8 cellular contexts compared by ENCODE assay signal in genomic region chr6:60947416-60947815, GRCh38.
DNase-seq lines count a peak whose midpoint lies in the region; ATAC-seq and TF ChIP-seq lines count a peak whose summit lies in the region.
"Not testable (repeated sequence)": the region's sequence is repeated elsewhere in the genome, so short reads cannot be mapped to it uniquely, and the experiment has no call there.

No MANE protein-coding gene starts in this region.

- H3K4me1 ChIP-seq in PC-3 (ENCODE audit: insufficient read depth, low read length); mesenchymal stem cell (ENCODE audit: control insufficient read depth, insufficient read depth, low read depth, low read length); smooth muscle cell (ENCODE audit: low read depth): not testable (repeated sequence)
- peaks cover 25% of the 10 kb centered on the region for H3K4me1 ChIP-seq in RWPE2 (ENCODE audit: insufficient read depth, poor library complexity, severe bottlenecking)
- peaks cover 30% of the 10 kb centered on the region for H3K4me1 ChIP-seq in foreskin keratinocyte

- H2BK15ac ChIP-seq in mesenchymal stem cell (ENCODE audit: low read depth, poor library complexity, severe bottlenecking), result not testable (repeated sequence)

- not testable (repeated sequence) for H3K27ac ChIP-seq in PC-3 (ENCODE audit: low read length); mesenchymal stem cell (ENCODE audit: low read length, poor library complexity, severe bottlenecking)
- H3K27ac ChIP-seq in RWPE2 (ENCODE audit: poor library complexity, severe bottlenecking) (peak overlapping the region; percentile 91), foreskin keratinocyte (peak overlapping the region; percentile 85), smooth muscle cell (ENCODE audit: low read depth) (peak overlapping the region; percentile 90)

- not testable (repeated sequence) for H3K79me1 ChIP-seq in mesenchymal stem cell (replicated peaks; ENCODE audit: low read length, poor library complexity, severe bottlenecking)

- not testable (repeated sequence) for H2AFZ ChIP-seq in PC-3 (ENCODE audit: low read length); mesenchymal stem cell (ENCODE audit: low read depth, low read length); smooth muscle cell (ENCODE audit: low read depth)

- not testable (repeated sequence) for H3K9me3 ChIP-seq in PC-3 (ENCODE audit: low read length); RWPE2 (ENCODE audit: severe bottlenecking); mesenchymal stem cell (ENCODE audit: control insufficient read depth, low read length); smooth muscle cell (replicated peaks; ENCODE audit: low read depth)

- not testable (repeated sequence) for H3K9me2 ChIP-seq in PC-3 (replicated peaks; ENCODE audit: low read length)

- not testable (repeated sequence) for H3K4me2 ChIP-seq in PC-3 (ENCODE audit: low read length); mesenchymal stem cell (ENCODE audit: low read length, poor library complexity, severe bottlenecking)
- peak overlapping the region; percentile 54 for H3K4me2 ChIP-seq in smooth muscle cell

- H3K14ac ChIP-seq in mesenchymal stem cell (ENCODE audit: low read length in 2 of 2), result not testable (repeated sequence)

- POLR2A ChIA-PET in PC-3 (lab: Charles Lee; ENCODE audit: unreplicated experiment); MCF 10A (lab: Yijun Ruan, JAX): not testable (repeated sequence)

- WGBS in mesenchymal stem cell, result 80% methylated on average over 1 of the region's 2 CpGs
- 46% methylated on average over 2 of the region's 2 CpGs for WGBS in smooth muscle cell (ENCODE audit: low lambda C conversion rate)

- H3K27me3 Mint-ChIP-seq in MCF 10A (ENCODE audit: insufficient read depth, unreplicated experiment), result not testable (repeated sequence)

- not testable (repeated sequence) for H2BK12ac ChIP-seq in mesenchymal stem cell (ENCODE audit: low read length in 2 of 2)

- ATAC-seq in PC-3 (peak; percentile 68), RWPE2 (ENCODE audit: low read depth) (peak; percentile 95), foreskin keratinocyte (peak; percentile 94)

- not testable (repeated sequence) for H3K4ac ChIP-seq in mesenchymal stem cell (ENCODE audit: low read depth in 1 of 2, low read length in 2 of 2)

- H2BK5ac ChIP-seq in mesenchymal stem cell (ENCODE audit: low read depth, low read length, poor library complexity, severe bottlenecking), result not testable (repeated sequence)

- intact Hi-C loops in PC-3 (cut with micrococcal nuclease); MCF 10A (cut with micrococcal nuclease): not testable (repeated sequence)

- not testable (repeated sequence) for H4K20me1 ChIP-seq in PC-3 (ENCODE audit: low read length); smooth muscle cell (ENCODE audit: low read depth)

- not testable (repeated sequence) for H3K36me3 ChIP-seq in PC-3 (ENCODE audit: low read depth, low read length); RWPE2 (ENCODE audit: low read depth); mesenchymal stem cell (ENCODE audit: control insufficient read depth in 1 of 2, insufficient read depth in 2 of 2, low read depth in 1 of 2, low read length in 2 of 2); smooth muscle cell (ENCODE audit: low read depth)

- H3K79me2 ChIP-seq in PC-3 (ENCODE audit: low read length); smooth muscle cell (ENCODE audit: low read depth): not testable (repeated sequence)

- H3K9ac ChIP-seq in PC-3 (ENCODE audit: low read length); mesenchymal stem cell (ENCODE audit: low read length): not testable (repeated sequence)
- H3K9ac ChIP-seq in smooth muscle cell (ENCODE audit: low read depth), result peak overlapping the region; percentile 43

- H2BK120ac ChIP-seq in mesenchymal stem cell (ENCODE audit: low read depth, low read length), result not testable (repeated sequence)

- H3K27ac Mint-ChIP-seq in MCF 10A (ENCODE audit: low read depth, unreplicated experiment), result peak overlapping the region; percentile 92

- not testable (repeated sequence) for H4K8ac ChIP-seq in mesenchymal stem cell (ENCODE audit: low read length)

- not testable (repeated sequence) for H3K18ac ChIP-seq in mesenchymal stem cell (ENCODE audit: low read depth in 1 of 2, low read length in 2 of 2)

- not testable (repeated sequence) for H3K9me3 Mint-ChIP-seq in MCF 10A (ENCODE audit: unreplicated experiment)

- DNase-seq in HS-5 (ENCODE audit: low read depth), result peak; percentile 67
- DNase-seq in PC-3, result peak; percentile 68
- not testable (repeated sequence) for DNase-seq in RWPE2 (ENCODE audit: low spot score); smooth muscle cell (lab: John Stamatoyannopoulos, UW; ENCODE audit: unreplicated experiment)
- peak; percentile 79 for DNase-seq in MCF 10A (ENCODE audit: unreplicated experiment)
- peak; percentile 94 for DNase-seq in epithelial cell of esophagus (ENCODE audit: low read depth)
- peak; percentile 91 to 97 for DNase-seq in foreskin keratinocyte
- DNase-seq in mesenchymal stem cell, result peak; percentile 0

- peaks cover 10% of the 10 kb centered on the region for H3K4me1 Mint-ChIP-seq in MCF 10A (ENCODE audit: insufficient read depth, unreplicated experiment)

- BruUV-seq in PC-3 (replicated peaks; lab: Mats Ljungman, UMichigan); MCF 10A (replicated peaks; lab: Mats Ljungman, UMichigan): not testable (repeated sequence)

- peak overlapping the region; percentile 77 for H3K4me3 Mint-ChIP-seq in MCF 10A (ENCODE audit: unreplicated experiment)

- not testable (repeated sequence) for H3F3A ChIP-seq in PC-3 (ENCODE audit: low read length, unreplicated experiment); smooth muscle cell (ENCODE audit: low read depth)

- CTCF ChIA-PET in PC-3 (lab: Charles Lee); MCF 10A (lab: Yijun Ruan, JAX): not testable (repeated sequence)

- H3K27me3 ChIP-seq in PC-3 (ENCODE audit: low read length); RWPE2 (ENCODE audit: insufficient read depth, poor library complexity, severe bottlenecking); foreskin keratinocyte; mesenchymal stem cell (ENCODE audit: control insufficient read depth in 1 of 2, insufficient read depth in 1 of 2, low read length in 2 of 2); smooth muscle cell (ENCODE audit: low read depth): not testable (repeated sequence)

- not testable (repeated sequence) for H3K23ac ChIP-seq in mesenchymal stem cell (ENCODE audit: low read length in 2 of 2)

- TF ChIP-seq CTCF in PC-3 (conservative IDR thresholded peaks at IDR 0.05; ENCODE audit: low read depth, low read length); RWPE2 (IDR thresholded peaks at IDR 0.05; ENCODE audit: poor library complexity, severe bottlenecking); MCF 10A (IDR thresholded peaks at IDR 0.05; ENCODE audit: unreplicated experiment); epithelial cell of esophagus (IDR thresholded peaks at IDR 0.05; ENCODE audit: insufficient read depth, low read depth, low read length, missing control alignments); foreskin keratinocyte (conservative IDR thresholded peaks at IDR 0.05); smooth muscle cell (IDR thresholded peaks at IDR 0.05; ENCODE audit: borderline replicate concordance, insufficient read depth, poor library complexity, severe bottlenecking): not testable (repeated sequence)

- not testable (repeated sequence) for H3K4me3 ChIP-seq in PC-3 (ENCODE audit: low read length); mesenchymal stem cell (ENCODE audit: insufficient read depth in 1 of 2, low read depth in 1 of 2, low read length in 2 of 2); smooth muscle cell
- peak overlapping the region; percentile 7 for H3K4me3 ChIP-seq in RWPE2 (ENCODE audit: severe bottlenecking)
- H3K4me3 ChIP-seq in epithelial cell of esophagus (ENCODE audit: low read length), result peak overlapping the region; percentile 10

- not testable (repeated sequence) for H2AK5ac ChIP-seq in mesenchymal stem cell (ENCODE audit: low read length, severe bottlenecking)

- not testable (repeated sequence) for H3K36me3 Mint-ChIP-seq in MCF 10A (ENCODE audit: insufficient read depth, unreplicated experiment)

- not testable (repeated sequence) for H4K91ac ChIP-seq in mesenchymal stem cell (ENCODE audit: low read length)
